8 cellular contexts compared by ENCODE assay signal in the genomic region with DNA sequence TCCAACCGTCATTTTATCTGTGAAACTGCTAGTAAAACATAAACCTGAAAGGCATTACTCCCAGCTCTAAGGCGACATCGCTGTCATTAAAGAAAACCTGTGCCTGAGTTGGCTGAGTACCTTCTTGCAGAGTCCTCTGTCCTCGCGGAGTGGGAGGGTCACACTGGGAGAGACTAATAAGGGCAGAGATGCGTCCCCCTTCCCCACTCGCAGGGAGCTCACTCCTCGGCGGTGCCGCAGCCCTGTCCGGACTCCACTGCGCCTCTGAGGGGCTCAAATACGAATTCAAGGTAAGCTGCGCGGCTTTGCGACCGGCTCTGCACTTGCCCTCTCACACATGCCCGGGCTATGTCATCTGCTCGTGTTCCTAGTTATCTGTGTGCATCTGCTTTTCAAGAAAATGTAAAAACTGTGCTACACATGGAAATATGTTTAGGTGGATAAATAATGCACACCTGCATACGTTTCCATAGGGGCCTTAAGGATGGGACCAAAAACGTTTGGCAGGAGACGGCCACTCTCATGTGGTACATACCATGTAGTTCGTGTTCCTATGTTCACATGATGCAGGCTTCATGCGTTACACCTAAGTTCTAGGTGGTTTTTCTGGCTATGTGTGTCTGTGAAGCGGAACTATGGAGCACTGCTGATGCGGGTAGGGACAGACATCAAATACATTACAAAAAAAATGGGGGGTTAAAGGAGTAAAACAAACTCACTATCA. TPM values are rescaled to one million over a fixed set of nuclear protein-coding genes. Genes with fewer than 3 reads are reported as not detected.
DNase-seq lines count a peak whose midpoint lies in the region; ATAC-seq, FAIRE-seq and TF ChIP-seq lines count a peak whose summit lies in the region.

A gene (plus strand): TSS at position 206 of the 724 bp plus-strand sequence. CDS start 13,012 bp downstream, outside the sequence.

- peak; percentile 50 for ATAC-seq in HG02840 (IDR thresholded peaks at IDR 0.05; ENCODE audit: low FRiP score, unreplicated experiment)
- ATAC-seq in left ventricle myocardium superior, result peak; percentile 76

- no peak within 1 kb of the TSS for H3K27ac Mint-ChIP-seq in activated naive CD4-positive, alpha-beta T cell treated with anti-CD3 and anti-CD28 coated beads, Interleukin-2, amount 10 ng/mL, durations not matched to agents 7 days and 5 days

- peaks cover 44% of the 10 kb centered on the region for H3K27me3 Mint-ChIP-seq in activated naive CD4-positive, alpha-beta T cell treated with anti-CD3 and anti-CD28 coated beads, Interleukin-2, amount 10 ng/mL, durations not matched to agents 7 days and 5 days

- peaks cover 17% of the 10 kb centered on the region for H3K4me1 Mint-ChIP-seq in activated naive CD4-positive, alpha-beta T cell treated with anti-CD3 and anti-CD28 coated beads, Interleukin-2, amount 10 ng/mL, durations not matched to agents 7 days and 5 days

- peak within 1 kb of the TSS; percentile 60 for H3K4me3 ChIP-seq in retinal pigment epithelial cell (ENCODE audit: low read length)

- intact Hi-C loops in left ventricle myocardium superior (cut with micrococcal nuclease), result no loop called here

- H3K4me3 Mint-ChIP-seq in activated naive CD4-positive, alpha-beta T cell treated with anti-CD3 and anti-CD28 coated beads, Interleukin-2, amount 10 ng/mL, durations not matched to agents 7 days and 5 days, result peak within 1 kb of the TSS; percentile 74

- H3K9me3 Mint-ChIP-seq in activated naive CD4-positive, alpha-beta T cell treated with anti-CD3 and anti-CD28 coated beads, Interleukin-2, amount 10 ng/mL, durations not matched to agents 7 days and 5 days, result no peaks in the 10 kb centered on the region

- TF ChIP-seq CTCF in retinal pigment epithelial cell (conservative IDR thresholded peaks at IDR 0.05; ENCODE audit: low read depth, low read length), result no peak

- DNase-seq in NCI-H2227 (lab: John Stamatoyannopoulos, UW; ENCODE audit: unreplicated experiment) (peak; percentile 47), NCI-H2227 treated with DMSO at 0.1 percent for 48 hours (lab: John Stamatoyannopoulos, UW) (no peak), NCI-H526 treated with DMSO at 0.1 percent for 48 hours (lab: John Stamatoyannopoulos, UW) (peak; percentile 75), left ventricle myocardium superior (peak; percentile 45), retinal pigment epithelial cell (ENCODE audit: low read depth) (no peak), urothelium cell line (ENCODE audit: low spot score) (no peak)
- DNase-seq in activated naive CD4-positive, alpha-beta T cell treated with anti-CD3 and anti-CD28 coated beads, Interleukin-2, amount 10 ng/mL, durations not matched to agents 7 days and 5 days, result peak; percentile 43

- H3K36me3 Mint-ChIP-seq in activated naive CD4-positive, alpha-beta T cell treated with anti-CD3 and anti-CD28 coated beads, Interleukin-2, amount 10 ng/mL, durations not matched to agents 7 days and 5 days, result no peaks in the 10 kb centered on the region

- no peak for FAIRE-seq in urothelium cell line (lab: Jason Lieb, UNC)

- CTCF ChIA-PET in activated naive CD4-positive, alpha-beta T cell treated with anti-CD3 and anti-CD28 coated beads, Interleukin-2, amount 10 ng/mL, durations not matched to agents 7 days and 5 days (lab: Charles Lee), result interaction anchor here (1.1 to 1.2 kb wide), 2 partner anchors 25 to 136 kb away, joined by 3 read pairs; no protein-coding TSS in a partner anchor

RNA-seq across cellular contexts. Expression of the gene that starts here (rescaled TPM):
- 1.4 TPM for total RNA-seq in left ventricle myocardium superior

Comparison
In these comparisons a context has a peak if more than half of its experiments do, and no peak if none do; other contexts are left out.
1. DNase-seq: peak in NCI-H2227 (single experiment), NCI-H526 treated with DMSO at 0.1 percent for 48 hours (single experiment), activated naive CD4-positive, alpha-beta T cell treated with anti-CD3 and anti-CD28 coated beads, Interleukin-2, amount 10 ng/mL, durations not matched to agents 7 days and 5 days (single experiment) and left ventricle myocardium superior (single experiment); none in NCI-H2227 treated with DMSO at 0.1 percent for 48 hours (single experiment), retinal pigment epithelial cell (single experiment) and urothelium cell line (single experiment).